Comparison of ENCODE assay signal across 34 cellular contexts in genomic region chr11:69832561-69833413, GRCh38. TPM values are rescaled to one million over a fixed set of nuclear protein-coding genes. Genes with fewer than 3 reads are reported as not detected.
A peak's percentile ranks its signal among the peaks of the same experiment; 100 is the strongest.
DNase-seq lines count a peak whose midpoint lies in the region; ATAC-seq and TF ChIP-seq lines count a peak whose summit lies in the region.
"Had no signal": no experiment of that assay in that cellular context is flagged by ENCODE, and none has a peak within 500 bp of the region (broad histone marks: within the 10 kb centered on the region; RNA-seq: fewer than 3 reads in every experiment).

No MANE protein-coding gene starts in this region.

- H3K4me3 ChIP-seq in suprapubic skin = no peak overlapping the region
- H3K4me3 ChIP-seq: SJCRH30, thoracic aorta had no signal

- no peaks in the 10 kb centered on the region for H3K9me3 Mint-ChIP-seq in activated CD8-positive, alpha-beta memory T cell treated with anti-CD3 and anti-CD28 coated beads, Interleukin-2, amount 10 ng/mL, durations not matched to agents 7 days and 5 days (ENCODE audit: low read depth)
- H3K9me3 Mint-ChIP-seq in mesothelial cell of epicardium = no peaks in the 10 kb centered on the region
- H3K9me3 Mint-ChIP-seq: activated naive CD8-positive, alpha-beta T cell treated with anti-CD3 and anti-CD28 coated beads for 36 hours; CD8-positive, alpha-beta memory T cell; T-helper 1 cell treated with Interleukin-12 subunit alpha and Interleukin-12 subunit beta and Interleukin-4 antibody, amounts not matched to agents 30 μg/mL and 1 μg/mL, for 36 hours had no signal

- CTCF ChIA-PET in activated CD8-positive, alpha-beta memory T cell treated with anti-CD3 and anti-CD28 coated beads, Interleukin-2, amount 10 ng/mL, durations not matched to agents 7 days and 5 days (lab: Charles Lee) = interaction anchor here (0.6 kb wide), 1 partner anchor 10 kb away, joined by 3 read pairs; no protein-coding TSS in a partner anchor

- H3K4me1 ChIP-seq in suprapubic skin = no peaks in the 10 kb centered on the region
- H3K4me1 ChIP-seq: SJCRH30 had no signal

- peak; percentile 33 for DNase-seq in activated CD8-positive, alpha-beta memory T cell treated with anti-CD3 and anti-CD28 coated beads, Interleukin-2, amount 50 U/mL, for 48 hours
- no peak for DNase-seq in activated CD8-positive, alpha-beta memory T cell treated with anti-CD3 and anti-CD28 coated beads, Interleukin-2, amount 10 ng/mL, durations not matched to agents 7 days and 5 days
- DNase-seq in HuH-7 (ENCODE audit: low spot score) = peak; percentile 9
- peak; percentile 43 for DNase-seq in iPS-NIHi7 (ENCODE audit: extremely low spot score)
- DNase-seq in suprapubic skin (ENCODE audit: low spot score in 2 of 2) = peak; percentile 29 to 57
- no peak for DNase-seq in central memory CD4-positive, alpha-beta T cell
- no peak for DNase-seq in effector CD8-positive, alpha-beta T cell (lab: John Stamatoyannopoulos, UW)
- no peak for DNase-seq in mesothelial cell of epicardium (ENCODE audit: low spot score in 2 of 2, unreplicated experiment in 2 of 2)
- DNase-seq: activated CD4-positive, alpha-beta T cell treated with anti-CD3 and anti-CD28 coated beads for 48 hours; activated naive CD8-positive, alpha-beta T cell treated with anti-CD3 and anti-CD28 coated beads for 36 hours; cerebellar nuclear complex; DMS53; GF-D8; Karpas-422; left colon; mesenchymal stem cell; NCI-H2171 treated with DMSO at 0.1 percent for 48 hours; NCI-H524 treated with DMSO at 0.1 percent for 48 hours; NK-92 treated with Interleukin-12 subunit alpha and Interleukin-12 subunit beta, amount 100 ng/mL, for 24 hours; retina; SJCRH30; stimulated activated CD4-positive, alpha-beta T cell treated with anti-CD3 and anti-CD28 coated beads, Interleukin-12 subunit alpha, Interleukin-12 subunit beta, amount 100 ng/mL, for 4 hours; stimulated activated CD4-positive, alpha-beta T cell treated with anti-CD3 and anti-CD28 coated beads, Interleukin-4, amount 100 ng/mL, for 4 hours; stimulated activated naive CD4-positive, alpha-beta T cell treated with Interleukin-2 at 50 U/mL for 16 hours had no signal

- H3K27me3 ChIP-seq in suprapubic skin = peaks cover 63% of the 10 kb centered on the region
- H3K27me3 ChIP-seq: SJCRH30 had no signal

- no peaks in the 10 kb centered on the region for H3K36me3 Mint-ChIP-seq in activated CD8-positive, alpha-beta memory T cell treated with anti-CD3 and anti-CD28 coated beads, Interleukin-2, amount 10 ng/mL, durations not matched to agents 7 days and 5 days
- no peaks in the 10 kb centered on the region for H3K36me3 Mint-ChIP-seq in mesothelial cell of epicardium
- H3K36me3 Mint-ChIP-seq: activated naive CD8-positive, alpha-beta T cell treated with anti-CD3 and anti-CD28 coated beads for 36 hours; CD8-positive, alpha-beta memory T cell had no signal

- ATAC-seq in activated CD8-positive, alpha-beta memory T cell treated with anti-CD3 and anti-CD28 coated beads, Interleukin-2, amount 10 ng/mL, durations not matched to agents 7 days and 5 days = no peak
- ATAC-seq: left colon had no signal

- no peaks in the 10 kb centered on the region for H3K36me3 ChIP-seq in suprapubic skin
- H3K36me3 ChIP-seq: SJCRH30, thoracic aorta had no signal

- no peak for TF ChIP-seq CTCF in suprapubic skin (IDR thresholded peaks at IDR 0.05)
- TF ChIP-seq CTCF in mesothelial cell of epicardium (IDR thresholded peaks at IDR 0.05; ENCODE audit: unreplicated experiment) = no peak

- H3K9me3 ChIP-seq in suprapubic skin = no peaks in the 10 kb centered on the region
- H3K9me3 ChIP-seq: SJCRH30, thoracic aorta had no signal

- no peak overlapping the region for H3K27ac ChIP-seq in suprapubic skin
- H3K27ac ChIP-seq: SJCRH30, thoracic aorta had no signal

- H3K27me3 Mint-ChIP-seq in activated CD8-positive, alpha-beta memory T cell treated with anti-CD3 and anti-CD28 coated beads, Interleukin-2, amount 10 ng/mL, durations not matched to agents 7 days and 5 days = peaks cover 45% of the 10 kb centered on the region
- peaks cover 23% of the 10 kb centered on the region for H3K27me3 Mint-ChIP-seq in mesothelial cell of epicardium (ENCODE audit: low read depth)

- no peak overlapping the region for H3K27ac Mint-ChIP-seq in activated CD8-positive, alpha-beta memory T cell treated with anti-CD3 and anti-CD28 coated beads, Interleukin-2, amount 10 ng/mL, durations not matched to agents 7 days and 5 days
- no peak overlapping the region for H3K27ac Mint-ChIP-seq in mesothelial cell of epicardium
- H3K27ac Mint-ChIP-seq: activated naive CD8-positive, alpha-beta T cell treated with anti-CD3 and anti-CD28 coated beads for 36 hours; CD8-positive, alpha-beta memory T cell; T-helper 1 cell treated with Interleukin-12 subunit alpha and Interleukin-12 subunit beta and Interleukin-4 antibody, amounts not matched to agents 30 μg/mL and 1 μg/mL, for 36 hours had no signal

- H3K4me1 Mint-ChIP-seq in activated CD8-positive, alpha-beta memory T cell treated with anti-CD3 and anti-CD28 coated beads, Interleukin-2, amount 10 ng/mL, durations not matched to agents 7 days and 5 days = peaks cover 15% of the 10 kb centered on the region
- H3K4me1 Mint-ChIP-seq in mesothelial cell of epicardium = no peaks in the 10 kb centered on the region

- TF ChIP-seq POLR2A in suprapubic skin (IDR thresholded peaks at IDR 0.05) = no peak

- 41% methylated on average over 10 of the region's 21 CpGs for WGBS in suprapubic skin

- no peak for TF ChIP-seq EP300 in suprapubic skin (IDR thresholded peaks at IDR 0.05)

- H3K4me3 Mint-ChIP-seq in activated CD8-positive, alpha-beta memory T cell treated with anti-CD3 and anti-CD28 coated beads, Interleukin-2, amount 10 ng/mL, durations not matched to agents 7 days and 5 days = no peak overlapping the region
- no peak overlapping the region for H3K4me3 Mint-ChIP-seq in mesothelial cell of epicardium
- H3K4me3 Mint-ChIP-seq: activated naive CD8-positive, alpha-beta T cell treated with anti-CD3 and anti-CD28 coated beads for 36 hours; CD8-positive, alpha-beta memory T cell; T-helper 1 cell treated with Interleukin-12 subunit alpha and Interleukin-12 subunit beta and Interleukin-4 antibody, amounts not matched to agents 30 μg/mL and 1 μg/mL, for 36 hours had no signal

RNA-seq across cellular contexts. Expression of gene FGF3, which starts 13.6 kb away (rescaled TPM):
- not detected for total RNA-seq in activated CD8-positive, alpha-beta memory T cell treated with anti-CD3 and anti-CD28 coated beads, Interleukin-2, amount 10 ng/mL, durations not matched to agents 7 days and 5 days
- total RNA-seq in suprapubic skin = not detected
- total RNA-seq in mesothelial cell of epicardium = not detected in 3 replicates
- total RNA-seq: A172; activated CD8-positive, alpha-beta memory T cell treated with anti-CD3 and anti-CD28 coated beads for 36 hours; activated naive CD8-positive, alpha-beta T cell treated with anti-CD3 and anti-CD28 coated beads for 36 hours; CD8-positive, alpha-beta memory T cell; epithelial cell of proximal tubule; fibroblast of villous mesenchyme; H4; HT1080; left colon; omental fat pad; SJCRH30; thoracic aorta had no signal

RNA-seq across cellular contexts. Expression of gene FGF4, which starts 57.6 kb away (rescaled TPM):
- total RNA-seq in activated CD8-positive, alpha-beta memory T cell treated with anti-CD3 and anti-CD28 coated beads, Interleukin-2, amount 10 ng/mL, durations not matched to agents 7 days and 5 days = not detected
- total RNA-seq in suprapubic skin (not detected), mesothelial cell of epicardium (not detected in 3 replicates)
- total RNA-seq: A172; activated CD8-positive, alpha-beta memory T cell treated with anti-CD3 and anti-CD28 coated beads for 36 hours; activated naive CD8-positive, alpha-beta T cell treated with anti-CD3 and anti-CD28 coated beads for 36 hours; CD8-positive, alpha-beta memory T cell; epithelial cell of proximal tubule; fibroblast of villous mesenchyme; HT1080; left colon; omental fat pad; SJCRH30; thoracic aorta had no signal

Comparison
In these comparisons a context has a peak if more than half of its experiments do, and no peak if none do; other contexts are left out.
1. DNase-seq: peak in activated CD8-positive, alpha-beta memory T cell treated with anti-CD3 and anti-CD28 coated beads, Interleukin-2, amount 50 U/mL, for 48 hours (single experiment), HuH-7 (single experiment), iPS-NIHi7 (single experiment) and suprapubic skin (2 of 2); none in activated CD8-positive, alpha-beta memory T cell treated with anti-CD3 and anti-CD28 coated beads, Interleukin-2, amount 10 ng/mL, durations not matched to agents 7 days and 5 days (single experiment), central memory CD4-positive, alpha-beta T cell (single experiment), effector CD8-positive, alpha-beta T cell (single experiment) and mesothelial cell of epicardium (0 of 2).